Comparison of ENCODE assay signal across 33 cellular contexts in genomic region chr1:106568575-106568974, GRCh38.
"Had no signal": no experiment of that assay in that cellular context is flagged by ENCODE, and none has a peak within 500 bp of the region (broad histone marks: within the 10 kb centered on the region; RNA-seq: fewer than 3 reads in every experiment).

No MANE protein-coding gene starts in this region.

- H3K36me3 ChIP-seq: adrenal gland, breast epithelium, MG63, Peyer's patch, SJSA1 had no signal

- ATAC-seq: activated CD4-positive, alpha-beta T cell treated with anti-CD3 and anti-CD28 coated beads for 36 hours; activated CD4-positive, CD25-positive, alpha-beta regulatory T cell treated with anti-CD3 and anti-CD28 coated beads, Interleukin-2, amount 50 U/mL, for 24 hours; activated CD8-positive, alpha-beta T cell treated with anti-CD3 and anti-CD28 coated beads, Interleukin-2, amount 10 ng/mL, durations not matched to agents 7 days and 5 days; activated naive CD4-positive, alpha-beta T cell treated with anti-CD3 and anti-CD28 coated beads, Interleukin-2, amount 50 U/mL, for 72 hours; activated T-cell treated with anti-CD3 and anti-CD28 coated beads, Interleukin-2, amount 50 U/mL, for 4 hours; PC-3; WTC11 had no signal

- H3K4me1 ChIP-seq: adrenal gland, body of pancreas, breast epithelium, Peyer's patch, SJSA1 had no signal

- H3K27ac ChIP-seq: adrenal gland, body of pancreas, breast epithelium, Peyer's patch, SJSA1 had no signal

- H3K27me3 ChIP-seq: adrenal gland, body of pancreas, breast epithelium, MG63, Peyer's patch, SJSA1 had no signal

- H3K4me3 ChIP-seq: adrenal gland, body of pancreas, breast epithelium, MG63, Peyer's patch, SJSA1 had no signal

- DNase-seq: activated CD4-positive, alpha-beta T cell treated with anti-CD3 and anti-CD28 coated beads for 36 hours; activated CD4-positive, alpha-beta T cell treated with anti-CD3 and anti-CD28 coated beads, Interleukin-2, amount 10 ng/mL, durations not matched to agents 7 days and 5 days; activated CD4-positive, alpha-beta T cell treated with anti-CD3 and anti-CD28 coated beads, Interleukin-2, amount 50 U/mL, for 48 hours; activated CD8-positive, alpha-beta T cell treated with anti-CD3 and anti-CD28 coated beads, Interleukin-2, amount 10 ng/mL, durations not matched to agents 7 days and 5 days; activated gamma-delta T cell treated with Interleukin-2 at 50 U/mL for 16 hours; activated naive CD4-positive, alpha-beta T cell treated with anti-CD3 and anti-CD28 coated beads for 36 hours; activated T-cell treated with anti-CD3 and anti-CD28 coated beads for 4 hours; activated T-cell treated with anti-CD3 and anti-CD28 coated beads, Interleukin-2, amount 50 U/mL, for 4 hours; adrenal gland; body of pancreas; cerebellar nuclear complex; Kasumi-1; MG63; NCI-H1048; NCI-H1105 treated with DMSO at 0.1 percent for 48 hours; NCI-H1436; NCI-H1694; NCI-H1930; NCI-H2081 treated with DMSO at 0.1 percent for 48 hours; NCI-H226; NCI-H446 treated with DMSO at 0.1 percent for 48 hours; NCI-H524; NCI-H69; PC-3; Peyer's patch; RPMI8226; SHP77 treated with DMSO at 0.1 percent for 48 hours; SK-N-SH had no signal

- H3K9me3 ChIP-seq: adrenal gland, body of pancreas, breast epithelium, MG63, Peyer's patch, SK-N-SH had no signal
